In genomic region chr3:187044206-187044605, GRCh38 we compare ENCODE assay signal across 7 cellular contexts.
DNase-seq lines count a peak whose midpoint lies in the region; ATAC-seq lines count a peak whose summit lies in the region.

No MANE protein-coding gene starts in this region.

- ATAC-seq in GM19023 (IDR thresholded peaks at IDR 0.05; ENCODE audit: unreplicated experiment) (peak; percentile 55), HG02623 (IDR thresholded peaks at IDR 0.05; ENCODE audit: unreplicated experiment) (peak; percentile 62)

- DNase-seq in NCI-H2196 treated with DMSO at 0.1 percent for 48 hours (lab: John Stamatoyannopoulos, UW; ENCODE audit: unreplicated experiment), result peak; percentile 78
- DNase-seq in kidney glomerular epithelial cell (lab: John Stamatoyannopoulos, UW), result peak; percentile 58
- no peak for DNase-seq in H4 (ENCODE audit: low spot score)
- no peak for DNase-seq in NCI-H82 treated with DMSO at 0.1 percent for 48 hours (lab: John Stamatoyannopoulos, UW; ENCODE audit: unreplicated experiment)
- DNase-seq in middle frontal gyrus (ENCODE audit: extremely low spot score, low spot score), result no peak

Comparison
In these comparisons a context has a peak if more than half of its experiments do, and no peak if none do; other contexts are left out.
1. DNase-seq: peak in NCI-H2196 treated with DMSO at 0.1 percent for 48 hours (single experiment) and kidney glomerular epithelial cell (single experiment); none in H4 (single experiment), NCI-H82 treated with DMSO at 0.1 percent for 48 hours (single experiment) and middle frontal gyrus (single experiment).